ENCODE assay signal across 24 cellular contexts in genomic region chr10:116212756-116213155, GRCh38.
"Had no signal": no experiment of that assay in that cellular context is flagged by ENCODE, and none has a peak within 500 bp of the region (broad histone marks: within the 10 kb centered on the region; RNA-seq: fewer than 3 reads in every experiment).

No MANE protein-coding gene starts in this region.

- H3K27ac ChIP-seq: esophagus muscularis mucosa, foreskin keratinocyte, gastroesophageal sphincter, neural progenitor cell, parathyroid adenoma, right atrium auricular region, stomach, thyroid gland, vagina had no signal

- H3K27me3 ChIP-seq: esophagus muscularis mucosa, foreskin keratinocyte, gastroesophageal sphincter, neural progenitor cell, right atrium auricular region, stomach, thyroid gland, vagina had no signal

- H3K9ac ChIP-seq: neural progenitor cell, parathyroid adenoma had no signal

- H3K36me3 ChIP-seq: esophagus muscularis mucosa, gastroesophageal sphincter, neural progenitor cell, right atrium auricular region, stomach, thyroid gland, vagina had no signal

- H3K4me3 ChIP-seq: esophagus muscularis mucosa, gastroesophageal sphincter, lung, mucosa of descending colon, neural progenitor cell, right atrium auricular region, stomach, thyroid gland, vagina had no signal

- H3K4me2 ChIP-seq: neural progenitor cell had no signal

- ATAC-seq: foreskin keratinocyte; gastroesophageal sphincter; left lobe of liver; mucosa of descending colon; natural killer cell treated with Interleukin-12 subunit alpha and Interleukin-12 subunit beta and Interleukin-15 and Interleukin-18, amount 100 ng/mL, for 72 hours; sciatic nerve; stimulated activated effector memory CD8-positive, alpha-beta T cell treated with anti-CD3 and anti-CD28 coated beads, Interleukin-12 subunit alpha, Interleukin-12 subunit beta, amount 100 ng/mL, for 72 hours had no signal

- H3K4me1 ChIP-seq: foreskin keratinocyte, neural progenitor cell, parathyroid adenoma, thyroid gland had no signal

- H3K79me2 ChIP-seq: parathyroid adenoma had no signal

- H2AFZ ChIP-seq: neural progenitor cell, parathyroid adenoma had no signal

- H3K9me3 ChIP-seq: esophagus muscularis mucosa, gastroesophageal sphincter, mucosa of descending colon, right atrium auricular region, stomach, thyroid gland, vagina had no signal

- DNase-seq: effector memory CD4-positive, alpha-beta T cell; foreskin keratinocyte; hypothalamus; immature natural killer cell; kidney; mucosa of descending colon; naive B cell; stimulated activated CD4-positive, alpha-beta T cell treated with anti-CD3 and anti-CD28 coated beads, Interleukin-2, amount 100 ng/mL, for 24 hours; stimulated activated CD4-positive, alpha-beta T cell treated with anti-CD3 and anti-CD28 coated beads, Interleukin-4, amount 100 ng/mL, for 24 hours; stimulated activated naive CD4-positive, alpha-beta T cell treated with Interleukin-2 at 50 U/mL for 16 hours; stomach; thyroid gland; trophoblast cell had no signal
